In genomic region chr16:3065069-3065741, GRCh38 we compare ENCODE assay signal across 8 cellular contexts. TPM values are rescaled to one million over a fixed set of nuclear protein-coding genes. Genes with fewer than 3 reads are reported as not detected.
DNase-seq lines count a peak whose midpoint lies in the region; ATAC-seq and TF ChIP-seq lines count a peak whose summit lies in the region.

Gene IL32, plus strand, starts transcription at chr16:3065640. Its CDS starts 172 bp downstream, at chr16:3065812.

- peak within 1 kb of the TSS; percentile 99 for H3K27ac Mint-ChIP-seq in stimulated activated naive CD8-positive, alpha-beta T cell treated with anti-CD3 and anti-CD28 coated beads, Interleukin-15, amount 100 ng/mL, for 72 hours
- no peak within 1 kb of the TSS for H3K27ac Mint-ChIP-seq in stimulated activated naive B cell treated with anti-CD40 and anti-IgM and Interleukin-4, amounts not matched to agents 10 μg/mL and 1 μg/mL and 100 μg/mL, for 72 hours

- no peaks in the 10 kb centered on the region for H3K9me3 Mint-ChIP-seq in stimulated activated naive CD8-positive, alpha-beta T cell treated with anti-CD3 and anti-CD28 coated beads, Interleukin-15, amount 100 ng/mL, for 72 hours
- H3K9me3 Mint-ChIP-seq in stimulated activated naive B cell treated with anti-CD40 and anti-IgM and Interleukin-4, amounts not matched to agents 10 μg/mL and 1 μg/mL and 100 μg/mL, for 72 hours = no peaks in the 10 kb centered on the region

- peaks cover 48% of the 10 kb centered on the region for H3K4me1 ChIP-seq in mononuclear cell (ENCODE audit: insufficient read depth, low read length)

- DNase-seq in T-helper 9 cell (peak; percentile 58), cardiac fibroblast (ENCODE audit: low read depth in 2 of 2) (peak; percentile 84 to 95), NCI-H2081 treated with DMSO at 0.1 percent for 48 hours (lab: John Stamatoyannopoulos, UW) (no peak)
- peak in 1 of 2 donors; percentile 75 for DNase-seq in stimulated activated naive CD8-positive, alpha-beta T cell treated with anti-CD3 and anti-CD28 coated beads, Interleukin-15, amount 100 ng/mL, for 72 hours
- no peak for DNase-seq in stimulated activated naive B cell treated with anti-CD40 and anti-IgM and Interleukin-4, amounts not matched to agents 10 μg/mL and 1 μg/mL and 100 μg/mL, for 72 hours

- ATAC-seq in stimulated activated naive CD8-positive, alpha-beta T cell treated with anti-CD3 and anti-CD28 coated beads, Interleukin-15, amount 100 ng/mL, for 72 hours = peak; percentile 61
- ATAC-seq in stimulated activated naive B cell treated with anti-CD40 and anti-IgM and Interleukin-4, amounts not matched to agents 10 μg/mL and 1 μg/mL and 100 μg/mL, for 72 hours (replicated peaks) = no peak
- no peak for ATAC-seq in GM18909 (IDR thresholded peaks at IDR 0.05; ENCODE audit: poor library complexity, unreplicated experiment)

- H3K4me3 Mint-ChIP-seq in stimulated activated naive CD8-positive, alpha-beta T cell treated with anti-CD3 and anti-CD28 coated beads, Interleukin-15, amount 100 ng/mL, for 72 hours = peak within 1 kb of the TSS; percentile 96 to 99
- no peak within 1 kb of the TSS for H3K4me3 Mint-ChIP-seq in stimulated activated naive B cell treated with anti-CD40 and anti-IgM and Interleukin-4, amounts not matched to agents 10 μg/mL and 1 μg/mL and 100 μg/mL, for 72 hours

- no peaks in the 10 kb centered on the region for H3K27me3 Mint-ChIP-seq in stimulated activated naive CD8-positive, alpha-beta T cell treated with anti-CD3 and anti-CD28 coated beads, Interleukin-15, amount 100 ng/mL, for 72 hours
- H3K27me3 Mint-ChIP-seq in stimulated activated naive B cell treated with anti-CD40 and anti-IgM and Interleukin-4, amounts not matched to agents 10 μg/mL and 1 μg/mL and 100 μg/mL, for 72 hours = no peaks in the 10 kb centered on the region

- H3K9me3 ChIP-seq in mononuclear cell (ENCODE audit: low read depth, low read length) = no peaks in the 10 kb centered on the region

- TF ChIP-seq CTCF in cardiac fibroblast (IDR thresholded peaks at IDR 0.05; ENCODE audit: low read depth, low read length) = no peak

- no peaks in the 10 kb centered on the region for H3K27me3 ChIP-seq in mononuclear cell (ENCODE audit: insufficient read depth, low read length)

- no peaks in the 10 kb centered on the region for H3K36me3 Mint-ChIP-seq in stimulated activated naive B cell treated with anti-CD40 and anti-IgM and Interleukin-4, amounts not matched to agents 10 μg/mL and 1 μg/mL and 100 μg/mL, for 72 hours

- H3K4me1 Mint-ChIP-seq in stimulated activated naive CD8-positive, alpha-beta T cell treated with anti-CD3 and anti-CD28 coated beads, Interleukin-15, amount 100 ng/mL, for 72 hours = peaks cover 87% of the 10 kb centered on the region
- peaks cover 6% of the 10 kb centered on the region in 2 donors for H3K4me1 Mint-ChIP-seq in stimulated activated naive B cell treated with anti-CD40 and anti-IgM and Interleukin-4, amounts not matched to agents 10 μg/mL and 1 μg/mL and 100 μg/mL, for 72 hours

- H3K4me3 ChIP-seq in cardiac fibroblast (replicated peaks in 1 of 2; ENCODE audit: low read depth in 2 of 2, low read length in 2 of 2) = peak within 1 kb of the TSS; percentile 8 to 58
- H3K4me3 ChIP-seq in mononuclear cell (ENCODE audit: low read length) = peak within 1 kb of the TSS; percentile 60

- peak; percentile 48 for TF ChIP-seq POLR2A in GM19099 (IDR thresholded peaks at IDR 0.05; ENCODE audit: extremely low read depth, insufficient read length, low read depth)

RNA-seq across cellular contexts. Expression of gene IL32, which starts in this region (rescaled TPM):
- 115 TPM for total RNA-seq in mononuclear cell

Comparison
In these comparisons a context has a peak if more than half of its experiments do, and no peak if none do; other contexts are left out.
1. DNase-seq: peak in T-helper 9 cell (single experiment) and cardiac fibroblast (2 of 2); none in NCI-H2081 treated with DMSO at 0.1 percent for 48 hours (single experiment) and stimulated activated naive B cell treated with anti-CD40 and anti-IgM and Interleukin-4, amounts not matched to agents 10 μg/mL and 1 μg/mL and 100 μg/mL, for 72 hours (single experiment).
2. H3K4me3 Mint-ChIP-seq: peak in stimulated activated naive CD8-positive, alpha-beta T cell treated with anti-CD3 and anti-CD28 coated beads, Interleukin-15, amount 100 ng/mL, for 72 hours (2 of 2); none in stimulated activated naive B cell treated with anti-CD40 and anti-IgM and Interleukin-4, amounts not matched to agents 10 μg/mL and 1 μg/mL and 100 μg/mL, for 72 hours (0 of 2).